ENCODE assay signal across 20 cellular contexts in the genomic region with DNA sequence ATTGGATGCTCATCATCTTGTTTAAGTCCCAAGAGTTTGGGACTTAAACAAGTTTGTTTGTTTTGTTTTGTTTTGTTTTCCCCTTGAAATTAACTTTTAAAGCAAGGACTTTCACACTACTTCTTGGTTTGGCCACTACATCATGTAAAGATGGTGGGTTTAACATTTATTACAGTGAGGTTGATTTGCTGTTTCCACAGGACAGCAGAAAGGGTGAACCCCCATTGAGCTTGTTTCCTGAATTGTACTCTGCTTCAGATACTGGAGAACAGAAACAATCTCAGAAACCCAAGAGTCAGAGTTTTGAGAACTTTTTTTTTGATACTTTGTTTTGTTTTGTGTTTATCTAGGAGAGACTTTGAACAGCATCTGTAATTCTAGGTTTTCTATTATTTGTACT. TPM values are rescaled to one million over a fixed set of nuclear protein-coding genes. Genes with fewer than 3 reads are reported as not detected.
A peak's percentile ranks its signal among the peaks of the same experiment; 100 is the strongest.
DNase-seq lines count a peak whose midpoint lies in the region; ATAC-seq and TF ChIP-seq lines count a peak whose summit lies in the region.
"Had no signal": no experiment of that assay in that cellular context is flagged by ENCODE, and none has a peak within 500 bp of the region (broad histone marks: within the 10 kb centered on the region; RNA-seq: fewer than 3 reads in every experiment).

No MANE protein-coding gene starts in this region.

- 0 out of 2 replicates have a peak, but pooled peaks cover 2% of the 10 kb centered on the region for H3K4me1 ChIP-seq in HEK293 (ENCODE audit: control insufficient read depth, insufficient read depth, low read length)
- peaks cover 4% of the 10 kb centered on the region for H3K4me1 ChIP-seq in neural progenitor cell

- H3K9ac ChIP-seq in neural progenitor cell, result no peak overlapping the region
- H3K9ac ChIP-seq: KMS-11 had no signal

- intact Hi-C loops in activated T-helper 2 cell treated with anti-CD3 and anti-CD28 coated beads, Interferon-gamma antibody, Interleukin-2, Interleukin-4, amounts not matched to agents 10 μg/mL and 5 μg/mL and 100 μg/mL, durations not matched to agents 14 hours and 24 hours and 36 hours (cut with micrococcal nuclease), result loop anchor here (5.0 to 10.0 kb wide), 2 partner anchors 42 to 725 kb away; a partner anchor contains a TSS

- peaks cover 3% of the 10 kb centered on the region for H3K27me3 Mint-ChIP-seq in activated naive CD8-positive, alpha-beta T cell treated with anti-CD3 and anti-CD28 coated beads for 36 hours
- no peaks in the 10 kb centered on the region for H3K27me3 Mint-ChIP-seq in activated naive CD8-positive, alpha-beta T cell treated with anti-CD3 and anti-CD28 coated beads, Interleukin-2, amount 50 U/mL, for 24 hours
- peaks cover 4% of the 10 kb centered on the region for H3K27me3 Mint-ChIP-seq in activated T-helper 2 cell treated with anti-CD3 and anti-CD28 coated beads, Interferon-gamma antibody, Interleukin-2, Interleukin-4, amounts not matched to agents 10 μg/mL and 5 μg/mL and 100 μg/mL, durations not matched to agents 14 hours and 24 hours and 36 hours (ENCODE audit: low read depth)
- H3K27me3 Mint-ChIP-seq in neural progenitor cell (ENCODE audit: insufficient read depth, low read depth), result no peaks in the 10 kb centered on the region

- H3K4me3 ChIP-seq in HEK293 (ENCODE audit: low read depth, low read length) (no peak overlapping the region), neural progenitor cell (no peak overlapping the region)
- H3K4me3 ChIP-seq: GM12878, GM23338, MG63 had no signal

- H4K20me1 ChIP-seq in neural progenitor cell (ENCODE audit: low read depth), result no peaks in the 10 kb centered on the region

- H3K27ac Mint-ChIP-seq in activated naive CD8-positive, alpha-beta T cell treated with anti-CD3 and anti-CD28 coated beads for 36 hours, result peak overlapping the region; percentile 0
- no peak overlapping the region for H3K27ac Mint-ChIP-seq in activated naive CD8-positive, alpha-beta T cell treated with anti-CD3 and anti-CD28 coated beads, Interleukin-2, amount 50 U/mL, for 24 hours
- peak overlapping the region; percentile 59 for H3K27ac Mint-ChIP-seq in activated T-helper 2 cell treated with anti-CD3 and anti-CD28 coated beads, Interferon-gamma antibody, Interleukin-2, Interleukin-4, amounts not matched to agents 10 μg/mL and 5 μg/mL and 100 μg/mL, durations not matched to agents 14 hours and 24 hours and 36 hours
- H3K27ac Mint-ChIP-seq in neural progenitor cell, result no peak overlapping the region
- no peak overlapping the region for H3K27ac Mint-ChIP-seq in stimulated activated effector memory CD8-positive, alpha-beta T cell treated with anti-CD3 and anti-CD28 coated beads, Interleukin-12 subunit alpha, Interleukin-12 subunit beta, amount 100 ng/mL, for 72 hours
- H3K27ac Mint-ChIP-seq: CD8-positive, alpha-beta T cell; GM23338 had no signal

- H3K4me3 Mint-ChIP-seq in activated naive CD8-positive, alpha-beta T cell treated with anti-CD3 and anti-CD28 coated beads for 36 hours, result no peak overlapping the region
- no peak overlapping the region for H3K4me3 Mint-ChIP-seq in activated naive CD8-positive, alpha-beta T cell treated with anti-CD3 and anti-CD28 coated beads, Interleukin-2, amount 50 U/mL, for 24 hours
- H3K4me3 Mint-ChIP-seq in activated T-helper 2 cell treated with anti-CD3 and anti-CD28 coated beads, Interferon-gamma antibody, Interleukin-2, Interleukin-4, amounts not matched to agents 10 μg/mL and 5 μg/mL and 100 μg/mL, durations not matched to agents 14 hours and 24 hours and 36 hours (ENCODE audit: low read depth), result no peak overlapping the region
- no peak overlapping the region for H3K4me3 Mint-ChIP-seq in neural progenitor cell
- H3K4me3 Mint-ChIP-seq in stimulated activated effector memory CD8-positive, alpha-beta T cell treated with anti-CD3 and anti-CD28 coated beads, Interleukin-12 subunit alpha, Interleukin-12 subunit beta, amount 100 ng/mL, for 72 hours, result no peak overlapping the region
- H3K4me3 Mint-ChIP-seq: CD8-positive, alpha-beta T cell; GM23338 had no signal

- no peak for TF ChIP-seq CTCF in HEK293 (tag by site-specific recombination; IDR thresholded peaks at IDR 0.05)
- TF ChIP-seq CTCF in neural progenitor cell (IDR thresholded peaks at IDR 0.05), result no peak

- POLR2A ChIA-PET in HEK293 (lab: Yijun Ruan, JAX), result no interaction called here

- H3K4me1 Mint-ChIP-seq in activated naive CD8-positive, alpha-beta T cell treated with anti-CD3 and anti-CD28 coated beads for 36 hours, result peaks cover 35% of the 10 kb centered on the region
- peaks cover 31% of the 10 kb centered on the region for H3K4me1 Mint-ChIP-seq in activated naive CD8-positive, alpha-beta T cell treated with anti-CD3 and anti-CD28 coated beads, Interleukin-2, amount 50 U/mL, for 24 hours
- H3K4me1 Mint-ChIP-seq in activated T-helper 2 cell treated with anti-CD3 and anti-CD28 coated beads, Interferon-gamma antibody, Interleukin-2, Interleukin-4, amounts not matched to agents 10 μg/mL and 5 μg/mL and 100 μg/mL, durations not matched to agents 14 hours and 24 hours and 36 hours (ENCODE audit: low read depth), result peaks cover 47% of the 10 kb centered on the region
- peaks cover 8% of the 10 kb centered on the region for H3K4me1 Mint-ChIP-seq in neural progenitor cell
- peaks cover 15% of the 10 kb centered on the region for H3K4me1 Mint-ChIP-seq in stimulated activated effector memory CD8-positive, alpha-beta T cell treated with anti-CD3 and anti-CD28 coated beads, Interleukin-12 subunit alpha, Interleukin-12 subunit beta, amount 100 ng/mL, for 72 hours

- no peak for DNase-seq in activated naive CD8-positive, alpha-beta T cell treated with anti-CD3 and anti-CD28 coated beads for 36 hours
- no peak for DNase-seq in activated naive CD8-positive, alpha-beta T cell treated with anti-CD3 and anti-CD28 coated beads, Interleukin-2, amount 50 U/mL, for 24 hours
- no peak for DNase-seq in activated T-helper 2 cell treated with anti-CD3 and anti-CD28 coated beads, Interferon-gamma antibody, Interleukin-2, Interleukin-4, amounts not matched to agents 10 μg/mL and 5 μg/mL and 100 μg/mL, durations not matched to agents 14 hours and 24 hours and 36 hours (ENCODE audit: low spot score)
- DNase-seq in neural progenitor cell (ENCODE audit: low spot score), result no peak
- DNase-seq in stimulated activated effector memory CD8-positive, alpha-beta T cell treated with anti-CD3 and anti-CD28 coated beads, Interleukin-12 subunit alpha, Interleukin-12 subunit beta, amount 100 ng/mL, for 72 hours (ENCODE audit: low spot score in 2 of 2), result no peak
- DNase-seq: CD8-positive, alpha-beta T cell; MG63; NCI-H1092; NCI-H146; NCI-H2081; NCI-H510A; NCI-H774 had no signal

- no peaks in the 10 kb centered on the region for H3K27me3 ChIP-seq in neural progenitor cell
- H3K27me3 ChIP-seq: MG63 had no signal

- no peaks in the 10 kb centered on the region for H3K9me3 ChIP-seq in HEK293 (ENCODE audit: control insufficient read depth, insufficient read depth, low read depth, low read length)
- no peaks in the 10 kb centered on the region for H3K9me3 ChIP-seq in neural progenitor cell (ENCODE audit: low read depth)
- H3K9me3 ChIP-seq: MG63 had no signal

- no peak for ATAC-seq in activated naive CD8-positive, alpha-beta T cell treated with anti-CD3 and anti-CD28 coated beads, Interleukin-2, amount 50 U/mL, for 24 hours
- ATAC-seq in stimulated activated effector memory CD8-positive, alpha-beta T cell treated with anti-CD3 and anti-CD28 coated beads, Interleukin-12 subunit alpha, Interleukin-12 subunit beta, amount 100 ng/mL, for 72 hours, result no peak
- ATAC-seq in HG03378 (IDR thresholded peaks at IDR 0.05; ENCODE audit: unreplicated experiment), result no peak
- ATAC-seq: CD8-positive, alpha-beta T cell; GM12878; GM23338; HepG2; Panc1 had no signal

- no peaks in the 10 kb centered on the region for H3K36me3 Mint-ChIP-seq in activated naive CD8-positive, alpha-beta T cell treated with anti-CD3 and anti-CD28 coated beads for 36 hours
- no peaks in the 10 kb centered on the region for H3K36me3 Mint-ChIP-seq in activated naive CD8-positive, alpha-beta T cell treated with anti-CD3 and anti-CD28 coated beads, Interleukin-2, amount 50 U/mL, for 24 hours (ENCODE audit: low read depth)
- H3K36me3 Mint-ChIP-seq in activated T-helper 2 cell treated with anti-CD3 and anti-CD28 coated beads, Interferon-gamma antibody, Interleukin-2, Interleukin-4, amounts not matched to agents 10 μg/mL and 5 μg/mL and 100 μg/mL, durations not matched to agents 14 hours and 24 hours and 36 hours (ENCODE audit: low read depth), result no peaks in the 10 kb centered on the region
- H3K36me3 Mint-ChIP-seq in neural progenitor cell, result no peaks in the 10 kb centered on the region
- no peaks in the 10 kb centered on the region for H3K36me3 Mint-ChIP-seq in stimulated activated effector memory CD8-positive, alpha-beta T cell treated with anti-CD3 and anti-CD28 coated beads, Interleukin-12 subunit alpha, Interleukin-12 subunit beta, amount 100 ng/mL, for 72 hours
- H3K36me3 Mint-ChIP-seq: CD8-positive, alpha-beta T cell had no signal

- H3K79me2 ChIP-seq in neural progenitor cell (ENCODE audit: low read depth), result no peaks in the 10 kb centered on the region

- H2AFZ ChIP-seq in neural progenitor cell (replicated peaks), result peak overlapping the region; percentile 78
- H2AFZ ChIP-seq: GM23338 had no signal

- no peaks in the 10 kb centered on the region for H3K9me3 Mint-ChIP-seq in activated naive CD8-positive, alpha-beta T cell treated with anti-CD3 and anti-CD28 coated beads for 36 hours
- H3K9me3 Mint-ChIP-seq in activated naive CD8-positive, alpha-beta T cell treated with anti-CD3 and anti-CD28 coated beads, Interleukin-2, amount 50 U/mL, for 24 hours, result no peaks in the 10 kb centered on the region
- H3K9me3 Mint-ChIP-seq in activated T-helper 2 cell treated with anti-CD3 and anti-CD28 coated beads, Interferon-gamma antibody, Interleukin-2, Interleukin-4, amounts not matched to agents 10 μg/mL and 5 μg/mL and 100 μg/mL, durations not matched to agents 14 hours and 24 hours and 36 hours, result no peaks in the 10 kb centered on the region
- H3K9me3 Mint-ChIP-seq in neural progenitor cell, result no peaks in the 10 kb centered on the region
- no peaks in the 10 kb centered on the region for H3K9me3 Mint-ChIP-seq in stimulated activated effector memory CD8-positive, alpha-beta T cell treated with anti-CD3 and anti-CD28 coated beads, Interleukin-12 subunit alpha, Interleukin-12 subunit beta, amount 100 ng/mL, for 72 hours
- H3K9me3 Mint-ChIP-seq: CD8-positive, alpha-beta T cell; GM23338 had no signal

- no peak overlapping the region for H3K4me2 ChIP-seq in neural progenitor cell
- H3K4me2 ChIP-seq: GM23338, KMS-11 had no signal

- H3K36me3 ChIP-seq in HEK293 (ENCODE audit: control insufficient read depth in 2 of 2, insufficient read depth in 1 of 2, low read length in 2 of 2) (no peaks in the 10 kb centered on the region), neural progenitor cell (no peaks in the 10 kb centered on the region)
- H3K36me3 ChIP-seq: MG63 had no signal

- H3F3A ChIP-seq in neural progenitor cell (ENCODE audit: low read depth), result peaks cover 2% of the 10 kb centered on the region

- CTCF ChIA-PET in HEK293 (lab: Yijun Ruan, JAX), result interaction anchor here (0.5 to 1.7 kb wide), 2 partner anchors 9 to 60 kb away, joined by 3 to 6 read pairs; no protein-coding TSS in a partner anchor

- H3K27ac ChIP-seq in HEK293 (ENCODE audit: extremely low read depth, low read depth, low read length), result no peak overlapping the region
- H3K27ac ChIP-seq in neural progenitor cell, result no peak overlapping the region
- H3K27ac ChIP-seq: KMS-11 had no signal

RNA-seq across cellular contexts. Expression of a gene that starts 6.7 kb away (rescaled TPM):
- total RNA-seq in activated naive CD8-positive, alpha-beta T cell treated with anti-CD3 and anti-CD28 coated beads for 36 hours, result not detected
- total RNA-seq in activated T-helper 2 cell treated with anti-CD3 and anti-CD28 coated beads, Interferon-gamma antibody, Interleukin-2, Interleukin-4, amounts not matched to agents 10 μg/mL and 5 μg/mL and 100 μg/mL, durations not matched to agents 14 hours and 24 hours and 36 hours, result not detected in 2 replicates
- total RNA-seq in neural progenitor cell (ENCODE audit: low replicate concordance), result not detected in 2 replicates
- total RNA-seq: CD8-positive, alpha-beta T cell; GM12878; GM23338; HepG2; SK-MEL-5 had no signal

RNA-seq across cellular contexts. Expression of a gene that starts 42.6 kb away (rescaled TPM):
- total RNA-seq in activated naive CD8-positive, alpha-beta T cell treated with anti-CD3 and anti-CD28 coated beads for 36 hours, result 10 to 100 TPM; 30.5 to 34.5 TPM
- total RNA-seq in activated T-helper 2 cell treated with anti-CD3 and anti-CD28 coated beads, Interferon-gamma antibody, Interleukin-2, Interleukin-4, amounts not matched to agents 10 μg/mL and 5 μg/mL and 100 μg/mL, durations not matched to agents 14 hours and 24 hours and 36 hours, result 25.0 and 25.2 TPM in 2 replicates
- total RNA-seq in neural progenitor cell (ENCODE audit: low replicate concordance), result 34.5 and 62.4 TPM in 2 replicates

Comparison
In these comparisons a context has a peak if more than half of its experiments do, and no peak if none do; other contexts are left out.
1. H3K27ac Mint-ChIP-seq: peak in activated naive CD8-positive, alpha-beta T cell treated with anti-CD3 and anti-CD28 coated beads for 36 hours (single experiment) and activated T-helper 2 cell treated with anti-CD3 and anti-CD28 coated beads, Interferon-gamma antibody, Interleukin-2, Interleukin-4, amounts not matched to agents 10 μg/mL and 5 μg/mL and 100 μg/mL, durations not matched to agents 14 hours and 24 hours and 36 hours (single experiment); none in activated naive CD8-positive, alpha-beta T cell treated with anti-CD3 and anti-CD28 coated beads, Interleukin-2, amount 50 U/mL, for 24 hours (single experiment), neural progenitor cell (single experiment) and stimulated activated effector memory CD8-positive, alpha-beta T cell treated with anti-CD3 and anti-CD28 coated beads, Interleukin-12 subunit alpha, Interleukin-12 subunit beta, amount 100 ng/mL, for 72 hours (single experiment).